1 cellular context compared by ENCODE assay signal in the genomic region with DNA sequence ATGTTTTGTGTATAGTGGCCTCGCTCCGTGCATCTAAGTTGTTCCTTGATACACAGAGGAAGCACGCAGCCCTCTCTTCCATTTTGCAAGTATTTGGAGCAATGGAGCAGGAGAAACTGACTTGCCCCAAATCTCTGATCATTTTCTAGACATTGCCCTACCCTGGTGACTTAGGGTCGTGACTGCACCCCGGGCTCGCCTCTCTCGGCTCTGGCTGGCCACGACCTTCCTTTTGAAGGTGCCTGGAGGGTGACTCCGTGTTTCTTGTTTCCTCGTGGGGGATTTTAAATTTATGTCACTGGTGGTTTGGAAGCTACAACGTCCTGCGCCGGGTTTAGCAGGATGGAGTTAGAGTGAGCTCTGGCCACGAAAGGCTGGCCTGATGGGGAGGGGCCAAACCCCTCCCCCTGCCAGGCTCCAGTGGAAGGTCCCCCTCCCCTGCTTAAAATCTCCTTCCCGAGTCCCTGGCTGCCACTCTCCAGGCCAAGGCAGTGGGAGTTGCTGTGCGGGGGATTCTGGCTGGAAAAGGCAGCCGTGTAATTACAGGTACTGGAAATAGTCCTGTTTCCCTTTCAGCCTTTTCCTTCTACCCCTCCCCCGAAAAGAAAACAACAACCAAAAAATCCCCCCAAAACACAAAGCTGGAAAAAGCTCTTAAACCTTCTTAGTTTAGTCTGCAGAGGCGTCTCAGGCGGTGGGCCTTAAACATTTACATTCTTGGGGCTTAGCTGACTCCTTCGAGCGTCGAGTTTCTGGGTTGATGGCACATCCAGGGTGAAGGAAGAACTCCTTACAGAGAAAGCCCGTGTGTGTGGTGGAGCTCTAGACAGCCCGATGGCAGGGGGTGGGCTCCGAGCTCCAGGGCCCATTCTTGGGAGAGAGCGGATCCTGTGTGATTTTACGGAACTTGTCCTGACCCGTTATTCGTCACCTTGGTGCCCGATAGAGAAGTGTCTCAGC.
TF ChIP-seq lines count a peak whose summit lies in the region.

No MANE protein-coding gene starts in this region.

TF ChIP-seq in H1, 55 proteins besides CTCF, POLR2A, EP300 and RAD21:
- no peak for TF ChIP-seq TCF12 (IDR thresholded peaks at IDR 0.05; ENCODE audit: low read depth, low read length)
- TF ChIP-seq, protein P1, sequence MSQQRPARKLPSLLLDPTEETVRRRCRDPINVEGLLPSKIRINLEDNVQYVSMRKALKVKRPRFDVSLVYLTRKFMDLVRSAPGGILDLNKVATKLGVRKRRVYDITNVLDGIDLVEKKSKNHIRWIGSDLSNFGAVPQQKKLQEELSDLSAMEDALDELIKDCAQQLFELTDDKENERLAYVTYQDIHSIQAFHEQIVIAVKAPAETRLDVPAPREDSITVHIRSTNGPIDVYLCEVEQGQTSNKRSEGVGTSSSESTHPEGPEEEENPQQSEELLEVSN (IDR thresholded peaks at IDR 0.05) = no peak
- no peak for TF ChIP-seq RXRA (IDR thresholded peaks at IDR 0.05; ENCODE audit: insufficient read depth, low read depth, low read length)
- no peak for TF ChIP-seq KDM1A (IDR thresholded peaks at IDR 0.05; ENCODE audit: borderline replicate concordance, low read length)
- TF ChIP-seq KDM4A (IDR thresholded peaks at IDR 0.05; ENCODE audit: low read depth, low read length, severe bottlenecking) = no peak
- TF ChIP-seq TEAD4 (IDR thresholded peaks at IDR 0.05; ENCODE audit: low read depth, low read length) = no peak
- TF ChIP-seq SUZ12 (IDR thresholded peaks at IDR 0.05; ENCODE audit: low read length) = no peak
- TF ChIP-seq JUND (IDR thresholded peaks at IDR 0.05; ENCODE audit: low read length) = no peak
- no peak for TF ChIP-seq TAF1 (IDR thresholded peaks at IDR 0.05; ENCODE audit: low read depth, low read length)
- no peak for TF ChIP-seq CEBPB (IDR thresholded peaks at IDR 0.05; ENCODE audit: low read depth, low read length)
- TF ChIP-seq SP2 (IDR thresholded peaks at IDR 0.05; ENCODE audit: low read length) = no peak
- TF ChIP-seq SIN3A (conservative IDR thresholded peaks at IDR 0.05 in 1 of 2, IDR thresholded peaks at IDR 0.05 in 1 of 2; ENCODE audit: low read depth in 1 of 2, low read length in 2 of 2) = no peak
- no peak for TF ChIP-seq RFX5 (IDR thresholded peaks at IDR 0.05; ENCODE audit: borderline replicate concordance, low read depth, low read length)
- TF ChIP-seq BACH1 (IDR thresholded peaks at IDR 0.05; ENCODE audit: low read length) = no peak
- TF ChIP-seq SP4 (IDR thresholded peaks at IDR 0.05; ENCODE audit: low read length) = no peak
- TF ChIP-seq SRF (IDR thresholded peaks at IDR 0.05; ENCODE audit: low read depth, low read length) = no peak
- TF ChIP-seq POLR2AphosphoS5 (IDR thresholded peaks at IDR 0.05; ENCODE audit: low read depth, low read length) = no peak
- no peak for TF ChIP-seq HDAC6 (IDR thresholded peaks at IDR 0.05; ENCODE audit: low read depth, low read length)
- no peak for TF ChIP-seq NRF1 (IDR thresholded peaks at IDR 0.05; ENCODE audit: low read depth, low read length)
- no peak for TF ChIP-seq NANOG (IDR thresholded peaks at IDR 0.05; ENCODE audit: insufficient read depth, low read depth, low read length, poor library complexity, severe bottlenecking)
